In the genomic region with DNA sequence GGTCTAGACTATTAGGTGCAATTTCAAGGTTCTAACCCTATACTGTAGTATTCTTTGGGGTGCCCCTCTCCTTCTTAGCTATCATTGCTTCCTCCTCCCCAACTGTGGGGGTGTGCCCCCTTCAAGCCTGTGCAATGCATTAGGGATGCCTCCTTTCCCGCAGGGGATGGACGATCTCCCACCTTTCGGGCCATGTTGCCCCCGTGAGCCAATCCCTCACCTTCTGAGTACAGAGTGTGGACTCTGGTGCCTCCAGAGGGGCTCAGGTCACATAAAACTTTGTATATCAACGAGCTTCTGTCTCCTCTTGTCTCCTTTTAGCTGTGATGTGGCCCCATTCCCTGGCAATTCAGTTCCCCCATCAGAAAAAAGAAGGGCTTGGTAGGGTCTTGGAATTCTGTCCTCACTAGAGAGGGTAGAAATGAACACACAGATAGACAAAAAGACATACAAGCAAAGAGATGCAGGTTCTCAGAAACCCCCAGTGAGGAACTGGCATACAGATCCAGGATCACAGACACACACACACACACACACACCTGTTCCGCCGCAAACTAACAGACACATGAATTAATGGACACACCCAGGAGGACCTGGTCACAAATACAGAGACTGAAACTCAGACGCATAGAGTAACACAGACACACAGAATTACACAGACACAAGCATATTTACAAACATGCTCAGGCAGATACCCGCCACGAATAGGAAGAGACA, we compare ENCODE assay signal across 8 cellular contexts. TPM values are rescaled to one million over a fixed set of nuclear protein-coding genes. Genes with fewer than 3 reads are reported as not detected.
A peak's percentile ranks its signal among the peaks of the same experiment; 100 is the strongest.
DNase-seq lines count a peak whose midpoint lies in the region; ATAC-seq, FAIRE-seq and TF ChIP-seq lines count a peak whose summit lies in the region.

No MANE protein-coding gene starts in this region.

- H3K36me3 ChIP-seq in CD8-positive, alpha-beta memory T cell (ENCODE audit: insufficient read depth, low read length): no peaks in the 10 kb centered on the region
- H3K36me3 ChIP-seq in SJCRH30: peaks cover 8% of the 10 kb centered on the region
- peaks cover 13 to 16% of the 10 kb centered on the region in 2 experiments for H3K36me3 ChIP-seq in endothelial cell of umbilical vein (ENCODE audit: control insufficient read depth in 2 of 2, extremely low read depth in 1 of 2, insufficient read depth in 2 of 2, low read length in 2 of 2)
- peaks cover 49% of the 10 kb centered on the region for H3K36me3 ChIP-seq in osteoblast (ENCODE audit: insufficient read depth, low read length)

- CTCF ChIA-PET in CD8-positive, alpha-beta memory T cell (lab: Charles Lee): interaction anchor here (0.7 to 7.0 kb wide), 5 partner anchors 27 to 117 kb away, joined by 3 to 101 read pairs (median 5); a partner anchor contains a TSS
- CTCF ChIA-PET in endothelial cell of umbilical vein (lab: Charles Lee): interaction anchor here (1.0 to 7.2 kb wide), 13 partner anchors 9 to 70 kb away, joined by 3 to 244 read pairs (median 8); a partner anchor contains a TSS

- H3K9me3 ChIP-seq in CD8-positive, alpha-beta memory T cell (ENCODE audit: low read length): no peaks in the 10 kb centered on the region
- no peaks in the 10 kb centered on the region for H3K9me3 ChIP-seq in SJCRH30 (replicated peaks)
- no peaks in the 10 kb centered on the region for H3K9me3 ChIP-seq in endothelial cell of umbilical vein (replicated peaks; ENCODE audit: control insufficient read depth, insufficient read depth, low read length)
- H3K9me3 ChIP-seq in osteoblast (ENCODE audit: low read depth, low read length): no peaks in the 10 kb centered on the region

- H3K4me1 Mint-ChIP-seq in CD8-positive, alpha-beta memory T cell: peaks cover 24 to 38% (median 32%) of the 10 kb centered on the region in 3 donors

- POLR2A ChIA-PET in CD8-positive, alpha-beta memory T cell (lab: Charles Lee): interaction anchor here (0.8 to 6.5 kb wide), 7 partner anchors 35 to 599 kb away, joined by 3 to 128 read pairs (median 8); a partner anchor contains a TSS
- POLR2A ChIA-PET in endothelial cell of umbilical vein (lab: Charles Lee): interaction anchor here (1.0 kb wide), 1 partner anchor 58 kb away, joined by 9 read pairs; no protein-coding TSS in a partner anchor

- no peaks in the 10 kb centered on the region for H3K9me1 ChIP-seq in endothelial cell of umbilical vein (replicated peaks; ENCODE audit: control insufficient read depth, extremely low read depth, insufficient read depth, low read length)

- H3K4me3 Mint-ChIP-seq in CD8-positive, alpha-beta memory T cell: peak overlapping the region; percentile 91 to 99 (median 97)

- H3K27ac Mint-ChIP-seq in CD8-positive, alpha-beta memory T cell: peak overlapping the region; percentile 99 to 100 (median 100)

- H3K27me3 Mint-ChIP-seq in CD8-positive, alpha-beta memory T cell: peaks cover 0 to 19% of the 10 kb centered on the region in 2 donors

- H3K4me3 ChIP-seq in CD8-positive, alpha-beta memory T cell (ENCODE audit: low read length): peak overlapping the region; percentile 72
- H3K4me3 ChIP-seq in SJCRH30: peak overlapping the region; percentile 61
- peak overlapping the region in 2 of 3 experiments; percentile 52 to 81 for H3K4me3 ChIP-seq in endothelial cell of umbilical vein (replicated peaks in 1 of 3; ENCODE audit: insufficient read depth in 1 of 3, low read depth in 1 of 3, low read length in 3 of 3)
- peak overlapping the region; percentile 82 for H3K4me3 ChIP-seq in osteoblast (ENCODE audit: insufficient read depth, low read length)

- peaks cover 20% of the 10 kb centered on the region for H3K4me1 ChIP-seq in CD8-positive, alpha-beta memory T cell (ENCODE audit: insufficient read depth, low read length)
- H3K4me1 ChIP-seq in SJCRH30 (no peaks in the 10 kb centered on the region), endothelial cell of umbilical vein (ENCODE audit: control insufficient read depth, extremely low read depth, insufficient read depth, low read length) (peaks cover 8% of the 10 kb centered on the region), osteoblast (ENCODE audit: insufficient read depth, low read length) (peaks cover 24% of the 10 kb centered on the region)

- dilution Hi-C loops in endothelial cell of umbilical vein (cut with MboI; ENCODE audit: extremely low pct_ligation_motif_present, low sequenced_read_pairs): no loop called here

- peak overlapping the region; percentile 33 for H3K9ac ChIP-seq in endothelial cell of umbilical vein (replicated peaks; ENCODE audit: extremely low read depth, insufficient read depth, low read length)

- H3K4me2 ChIP-seq in endothelial cell of umbilical vein (ENCODE audit: insufficient read depth, low read length) (peak overlapping the region; percentile 37), osteoblast (ENCODE audit: insufficient read depth, low read length) (peak overlapping the region; percentile 99)

- H3K9me3 Mint-ChIP-seq in CD8-positive, alpha-beta memory T cell: peaks cover 0 to 4% (median 2%) of the 10 kb centered on the region in 5 donors

- intact Hi-C loops in endothelial cell of umbilical vein (cut with micrococcal nuclease): loop anchor here (1.0 to 2.0 kb wide), 8 partner anchors 36 to 287 kb away; a partner anchor contains a TSS

- in situ Hi-C loops in GM13977 (cut with MboI; ENCODE audit: low pct_unique_long_range_greater_than_20kb, low sequenced_read_pairs, unreplicated experiment): no loop called here

- TSS peak; percentile 75 for BruUV-seq in endothelial cell of umbilical vein (replicated peaks; lab: Mats Ljungman, UMichigan)

- TF ChIP-seq CTCF in endothelial cell of umbilical vein (IDR thresholded peaks at IDR 0.05; ENCODE audit: extremely low read depth in 1 of 2, insufficient read depth in 1 of 2, low read depth in 1 of 2, low read length in 2 of 2) (no peak), osteoblast (IDR thresholded peaks at IDR 0.05; ENCODE audit: extremely low read depth, low read depth, low read length) (no peak), GM13977 (IDR thresholded peaks at IDR 0.05; ENCODE audit: extremely low read depth, insufficient read depth, missing control alignments) (no peak)

- peak overlapping the region; percentile 100 for H3K27ac ChIP-seq in CD8-positive, alpha-beta memory T cell (ENCODE audit: low read depth, low read length)
- H3K27ac ChIP-seq in SJCRH30 (no peak overlapping the region), endothelial cell of umbilical vein (ENCODE audit: insufficient read depth, low read depth, low read length) (peak overlapping the region; percentile 19), osteoblast (ENCODE audit: low read depth, low read length) (peak overlapping the region; percentile 96)

- no peak for DNase-seq in CD8-positive, alpha-beta memory T cell
- DNase-seq in SJCRH30 (no peak), endothelial cell of umbilical vein (ENCODE audit: low read depth, low spot score) (no peak), osteoblast (ENCODE audit: insufficient read length, low spot score, missing footprints) (no peak), GM13977 (ENCODE audit: low spot score) (no peak), foreskin melanocyte (no peak), hippocampal formation (lab: John Stamatoyannopoulos, UW) (no peak)

- TF ChIP-seq POLR2A in endothelial cell of umbilical vein (IDR thresholded peaks at IDR 0.05; ENCODE audit: low read depth, low read length): no peak

- peak; percentile 28 for FAIRE-seq in endothelial cell of umbilical vein (lab: Jason Lieb, UNC)

- H3K79me2 ChIP-seq in endothelial cell of umbilical vein (ENCODE audit: control insufficient read depth, insufficient read depth, low read length): peaks cover 24% of the 10 kb centered on the region
- H3K79me2 ChIP-seq in osteoblast (ENCODE audit: insufficient read depth, low read length): peaks cover 25% of the 10 kb centered on the region

- peaks cover 0 to 32% (median 3%) of the 10 kb centered on the region in 3 donors for H3K36me3 Mint-ChIP-seq in CD8-positive, alpha-beta memory T cell

- H3K27me3 ChIP-seq in CD8-positive, alpha-beta memory T cell (ENCODE audit: insufficient read depth, low read length, poor library complexity, severe bottlenecking): no peaks in the 10 kb centered on the region
- no peaks in the 10 kb centered on the region for H3K27me3 ChIP-seq in SJCRH30
- no peaks in the 10 kb centered on the region for H3K27me3 ChIP-seq in endothelial cell of umbilical vein (ENCODE audit: control insufficient read depth in 2 of 2, insufficient read depth in 2 of 2, low read length in 2 of 2)
- no peaks in the 10 kb centered on the region for H3K27me3 ChIP-seq in osteoblast (ENCODE audit: insufficient read depth, low read length)

- H2AFZ ChIP-seq in endothelial cell of umbilical vein (ENCODE audit: low read depth, low read length) (peak overlapping the region; percentile 13), osteoblast (ENCODE audit: low read length) (no peak overlapping the region)

- no peaks in the 10 kb centered on the region for H4K20me1 ChIP-seq in endothelial cell of umbilical vein (replicated peaks; ENCODE audit: control insufficient read depth, extremely low read depth, insufficient read depth, low read length)
- peaks cover 4% of the 10 kb centered on the region for H4K20me1 ChIP-seq in osteoblast (ENCODE audit: insufficient read depth, low read length)

- ATAC-seq in HG03135 (IDR thresholded peaks at IDR 0.05; ENCODE audit: unreplicated experiment): no peak

RNA-seq across cellular contexts. Expression of a gene that starts 2.5 kb away (rescaled TPM):
- 100 to 1,000 TPM; 270 to 279 TPM for total RNA-seq in CD8-positive, alpha-beta memory T cell
- polyA plus RNA-seq in CD8-positive, alpha-beta memory T cell: 100 TPM
- total RNA-seq in SJCRH30 (2014; rRNA removed; shearing (Covaris generic)): 260 and 274 TPM in 2 replicates
- total RNA-seq in endothelial cell of umbilical vein (261 TPM in 2 replicates), osteoblast (113 and 114 TPM in 2 replicates)
- polyA plus RNA-seq in endothelial cell of umbilical vein: 80.5 and 83.2 TPM in 2 replicates
- polyA plus RNA-seq in endothelial cell of umbilical vein (2011; cell fraction: cytosol; rRNA removed): 57.0 and 68.8 TPM in 2 replicates
- 81.0 and 83.8 TPM in 2 replicates for polyA plus RNA-seq in endothelial cell of umbilical vein (2011; cell fraction: nucleus; rRNA removed)
- polyA plus RNA-seq in endothelial cell of umbilical vein (2012): 144 and 151 TPM in 2 replicates
- polyA minus RNA-seq in endothelial cell of umbilical vein: 83.4 and 89.8 TPM in 2 replicates
- 23.2 TPM for polyA minus RNA-seq in endothelial cell of umbilical vein (2011; cell fraction: cytosol; rRNA and poly(A)+ RNA removed)
- polyA minus RNA-seq in endothelial cell of umbilical vein (2011; cell fraction: nucleus; rRNA and poly(A)+ RNA removed): 80.5 and 86.2 TPM in 2 replicates

RNA-seq across cellular contexts. Expression of a gene that starts 42.6 kb away (rescaled TPM):
- under 1 TPM; 0.09 to 0.11 TPM for total RNA-seq in CD8-positive, alpha-beta memory T cell
- 0.43 TPM for polyA plus RNA-seq in CD8-positive, alpha-beta memory T cell
- total RNA-seq in SJCRH30 (2014; rRNA removed; shearing (Covaris generic)): 24.1 and 25.1 TPM in 2 replicates
- total RNA-seq in endothelial cell of umbilical vein (151 and 172 TPM in 2 replicates), osteoblast (355 and 368 TPM in 2 replicates)
- polyA plus RNA-seq in endothelial cell of umbilical vein: 86.9 and 89.8 TPM in 2 replicates
- polyA plus RNA-seq in endothelial cell of umbilical vein (2011; cell fraction: cytosol; rRNA removed): 66.9 and 73.8 TPM in 2 replicates
- 57.1 and 65.8 TPM in 2 replicates for polyA plus RNA-seq in endothelial cell of umbilical vein (2011; cell fraction: nucleus; rRNA removed)
- 110 and 151 TPM in 2 replicates for polyA plus RNA-seq in endothelial cell of umbilical vein (2012)
- polyA minus RNA-seq in endothelial cell of umbilical vein: 270 and 327 TPM in 2 replicates
- 37.0 TPM for polyA minus RNA-seq in endothelial cell of umbilical vein (2011; cell fraction: cytosol; rRNA and poly(A)+ RNA removed)
- polyA minus RNA-seq in endothelial cell of umbilical vein (2011; cell fraction: nucleus; rRNA and poly(A)+ RNA removed): 64.7 and 67.8 TPM in 2 replicates

RNA-seq across cellular contexts. Expression of a gene that starts 48.3 kb away (rescaled TPM):
- total RNA-seq in CD8-positive, alpha-beta memory T cell: 10 to 100 TPM; 31.7 to 32.1 TPM
- 29.7 TPM for polyA plus RNA-seq in CD8-positive, alpha-beta memory T cell
- 19.6 and 20.0 TPM in 2 replicates for total RNA-seq in SJCRH30 (2014; rRNA removed; shearing (Covaris generic))
- total RNA-seq in endothelial cell of umbilical vein: 24.2 and 27.2 TPM in 2 replicates
- 19.7 and 20.7 TPM in 2 replicates for polyA plus RNA-seq in endothelial cell of umbilical vein
- 11.1 and 12.9 TPM in 2 replicates for polyA plus RNA-seq in endothelial cell of umbilical vein (2011; cell fraction: cytosol; rRNA removed)
- polyA plus RNA-seq in endothelial cell of umbilical vein (2011; cell fraction: nucleus; rRNA removed): 13.2 TPM in 2 replicates
- 16.7 and 18.4 TPM in 2 replicates for polyA plus RNA-seq in endothelial cell of umbilical vein (2012)
- polyA minus RNA-seq in endothelial cell of umbilical vein: 16.3 and 20.4 TPM in 2 replicates
- polyA minus RNA-seq in endothelial cell of umbilical vein (2011; cell fraction: cytosol; rRNA and poly(A)+ RNA removed): 7.8 TPM
- 13.1 and 19.1 TPM in 2 replicates for polyA minus RNA-seq in endothelial cell of umbilical vein (2011; cell fraction: nucleus; rRNA and poly(A)+ RNA removed)
- 9.0 and 11.2 TPM in 2 replicates for total RNA-seq in osteoblast

Comparison
In these comparisons a context has a peak if more than half of its experiments do, and no peak if none do; other contexts are left out.
1. RNA of a gene that starts 42.6 kb away (total RNA-seq): 355 to 368 TPM in osteoblast, 151 to 172 TPM in endothelial cell of umbilical vein and 24.1 to 25.1 TPM in SJCRH30; 0.09 to 0.11 TPM in CD8-positive, alpha-beta memory T cell; every median in the first group is over 10 times any median in the second.
2. Peak in every context shown above with its lines, with median percentiles within 50 percentile points of each other: H3K4me3 ChIP-seq.